In genomic region chr19:46142294-46142693, GRCh38 we compare ENCODE assay signal across 30 cellular contexts. TPM values are rescaled to one million over a fixed set of nuclear protein-coding genes. Genes with fewer than 3 reads are reported as not detected.
DNase-seq lines count a peak whose midpoint lies in the region; ATAC-seq, FAIRE-seq and TF ChIP-seq lines count a peak whose summit lies in the region.
"Had no signal": no experiment of that assay in that cellular context is flagged by ENCODE, and none has a peak within 500 bp of the region (broad histone marks: within the 10 kb centered on the region; RNA-seq: fewer than 3 reads in every experiment).

No MANE protein-coding gene starts in this region.

- no peaks in the 10 kb centered on the region for H3K36me3 Mint-ChIP-seq in activated CD4-positive, alpha-beta T cell treated with anti-CD3 and anti-CD28 coated beads, Interleukin-2, amount 10 ng/mL, durations not matched to agents 24 days and 14 days (ENCODE audit: low read depth)
- H3K36me3 Mint-ChIP-seq: CD14-positive monocyte; CD4-positive, alpha-beta memory T cell; CD4-positive, CD25-positive, alpha-beta regulatory T cell; CD8-positive, alpha-beta memory T cell had no signal

- TF ChIP-seq CTCF in HepG2 (CRISPR knock-in tag; IDR thresholded peaks at IDR 0.05) = no peak
- no peak for TF ChIP-seq CTCF in right lobe of liver (IDR thresholded peaks at IDR 0.05)
- TF ChIP-seq CTCF in K562 (IDR thresholded peaks at IDR 0.05 in 2 of 3, conservative IDR thresholded peaks at IDR 0.05 in 1 of 3; ENCODE audit: insufficient read depth in 2 of 3, low read depth in 1 of 3, low read length in 3 of 3) = no peak
- no peak for TF ChIP-seq CTCF in esophagus muscularis mucosa (IDR thresholded peaks at IDR 0.05)

- H3K27ac ChIP-seq in HepG2 (ENCODE audit: extremely low read length, insufficient read depth, low read length) (no peak overlapping the region), right lobe of liver (no peak overlapping the region), K562 (ENCODE audit: extremely low read depth, low read depth, low read length) (no peak overlapping the region), esophagus muscularis mucosa (replicated peaks in 1 of 4) (no peak overlapping the region)
- H3K27ac ChIP-seq: 22Rv1, BLaER1 had no signal

- H4K20me1 ChIP-seq in HepG2 (ENCODE audit: insufficient read depth, low read length) = no peaks in the 10 kb centered on the region
- 0 out of 2 replicates have a peak, but pooled peaks cover 4% of the 10 kb centered on the region for H4K20me1 ChIP-seq in K562 (replicated peaks; ENCODE audit: control insufficient read depth, insufficient read depth, low read length)
- H4K20me1 ChIP-seq: BLaER1 had no signal

- H3K79me2 ChIP-seq in HepG2 (ENCODE audit: insufficient read depth, low read length) (no peaks in the 10 kb centered on the region), K562 (ENCODE audit: control insufficient read depth, insufficient read depth, low read length) (no peaks in the 10 kb centered on the region)

- 28% methylated on average over 4 of the region's 4 CpGs for WGBS in HepG2 (ENCODE audit: low lambda C conversion rate)
- WGBS in right lobe of liver (ENCODE audit: insufficient coverage, low coverage, low lambda C conversion rate, missing lambda C conversion rate) = 52% methylated on average over 4 of the region's 4 CpGs
- WGBS in K562 (ENCODE audit: insufficient coverage, low coverage, missing lambda C conversion rate) = 5% methylated on average over 4 of the region's 4 CpGs
- 78% methylated on average over 4 of the region's 4 CpGs for WGBS in esophagus muscularis mucosa

- DNase-seq in HepG2 (ENCODE audit: low spot score) = no peak
- DNase-seq in right lobe of liver = no peak
- no peak for DNase-seq in K562 (ENCODE audit: extremely low read depth in 1 of 4, low spot score in 3 of 4)
- DNase-seq in esophagus muscularis mucosa (ENCODE audit: extremely low spot score) = peak; percentile 47
- no peak for DNase-seq in activated CD4-positive, alpha-beta T cell treated with anti-CD3 and anti-CD28 coated beads, Interleukin-2, amount 10 ng/mL, durations not matched to agents 24 days and 14 days
- DNase-seq: ACHN; BE2C; C1 segment of cervical spinal cord; CD4-positive, alpha-beta memory T cell; CD4-positive, CD25-positive, alpha-beta regulatory T cell; CD8-positive, alpha-beta memory T cell; COR-L47; DMS 273 treated with DMSO at 0.1 percent for 48 hours; DMS153; DMS53; DMS79; DND-41; EL; GDM1 had no signal

- H3K9me1 ChIP-seq in K562 (ENCODE audit: control insufficient read depth, insufficient read depth, low read length) = no peaks in the 10 kb centered on the region

- H3K4me1 Mint-ChIP-seq in activated CD4-positive, alpha-beta T cell treated with anti-CD3 and anti-CD28 coated beads, Interleukin-2, amount 10 ng/mL, durations not matched to agents 24 days and 14 days = peaks cover 4% of the 10 kb centered on the region
- H3K4me1 Mint-ChIP-seq: CD14-positive monocyte; CD4-positive, alpha-beta memory T cell; CD4-positive, CD25-positive, alpha-beta regulatory T cell; CD8-positive, alpha-beta memory T cell had no signal

- in situ Hi-C loops in HepG2 (cut with HindIII; ENCODE audit: extremely low pct_ligation_motif_present, low pct_unique_long_range_greater_than_20kb) (no loop called here), K562 (cut with MboI) (no loop called here)

- H3K4me3 Mint-ChIP-seq in activated CD4-positive, alpha-beta T cell treated with anti-CD3 and anti-CD28 coated beads, Interleukin-2, amount 10 ng/mL, durations not matched to agents 24 days and 14 days = no peak overlapping the region
- H3K4me3 Mint-ChIP-seq: CD14-positive monocyte; CD4-positive, alpha-beta memory T cell; CD4-positive, CD25-positive, alpha-beta regulatory T cell; CD8-positive, alpha-beta memory T cell had no signal

- H3K27me3 Mint-ChIP-seq in activated CD4-positive, alpha-beta T cell treated with anti-CD3 and anti-CD28 coated beads, Interleukin-2, amount 10 ng/mL, durations not matched to agents 24 days and 14 days = peaks cover 34% of the 10 kb centered on the region

- BruUV-seq in HepG2 (replicated peaks; lab: Mats Ljungman, UMichigan) (no TSS peak), K562 (replicated peaks; lab: Mats Ljungman, UMichigan) (no TSS peak)

- no peak overlapping the region for H3K9ac ChIP-seq in HepG2 (ENCODE audit: insufficient read depth, low read depth, low read length)
- H3K9ac ChIP-seq in K562 (ENCODE audit: insufficient read depth in 1 of 2, low read depth in 2 of 2, low read length in 2 of 2) = no peak overlapping the region
- H3K9ac ChIP-seq: BLaER1 had no signal

- H3K9me3 ChIP-seq in HepG2 (ENCODE audit: low read length) (no peaks in the 10 kb centered on the region), right lobe of liver (no peaks in the 10 kb centered on the region), K562 (replicated peaks; ENCODE audit: control insufficient read depth, insufficient read depth, low read depth, low read length) (no peaks in the 10 kb centered on the region), esophagus muscularis mucosa (no peaks in the 10 kb centered on the region)
- H3K9me3 ChIP-seq: BE2C, BLaER1 had no signal

- TF ChIP-seq EP300 in HepG2 (IDR thresholded peaks at IDR 0.05; ENCODE audit: low read depth in 2 of 2, low read length in 2 of 2) (no peak), HepG2 (CRISPR knock-in tag; IDR thresholded peaks at IDR 0.05; ENCODE audit: borderline replicate concordance) (no peak), K562 (IDR thresholded peaks at IDR 0.05; ENCODE audit: low read length) (no peak), esophagus muscularis mucosa (IDR thresholded peaks at IDR 0.05) (no peak)

- no peaks in the 10 kb centered on the region for H3K27me3 ChIP-seq in HepG2 (ENCODE audit: control insufficient read depth in 1 of 2, insufficient read depth in 2 of 2, low read length in 2 of 2)
- H3K27me3 ChIP-seq in right lobe of liver = no peaks in the 10 kb centered on the region
- peaks cover 0 to 12% of the 10 kb centered on the region in 2 experiments; a peak in 3 of 5 replicates for H3K27me3 ChIP-seq in K562 (ENCODE audit: control insufficient read depth in 2 of 2, insufficient read depth in 2 of 2, low read length in 2 of 2)
- H3K27me3 ChIP-seq in esophagus muscularis mucosa = peaks cover 0 to 2% (median 0%) of the 10 kb centered on the region in 4 donors
- H3K27me3 ChIP-seq: BE2C, BLaER1 had no signal

- H3K4me1 ChIP-seq in HepG2 (ENCODE audit: insufficient read depth, low read length) (no peaks in the 10 kb centered on the region), right lobe of liver (no peaks in the 10 kb centered on the region), K562 (replicated peaks in 1 of 2; ENCODE audit: control insufficient read depth in 2 of 2, insufficient read depth in 2 of 2, low read length in 2 of 2) (no peaks in the 10 kb centered on the region), esophagus muscularis mucosa (no peaks in the 10 kb centered on the region)
- H3K4me1 ChIP-seq: BE2C, BLaER1 had no signal

- no peaks in the 10 kb centered on the region for H3K9me3 Mint-ChIP-seq in activated CD4-positive, alpha-beta T cell treated with anti-CD3 and anti-CD28 coated beads, Interleukin-2, amount 10 ng/mL, durations not matched to agents 24 days and 14 days
- H3K9me3 Mint-ChIP-seq: CD4-positive, alpha-beta memory T cell; CD8-positive, alpha-beta memory T cell had no signal

- ATAC-seq in HepG2 = no peak
- no peak for ATAC-seq in right lobe of liver
- no peak for ATAC-seq in K562
- no peak for ATAC-seq in GM18498 (IDR thresholded peaks at IDR 0.05; ENCODE audit: unreplicated experiment)
- ATAC-seq in GM19397 (IDR thresholded peaks at IDR 0.05; ENCODE audit: unreplicated experiment) = no peak
- ATAC-seq: GM12878 had no signal

- TF ChIP-seq POLR2A in HepG2 (IDR thresholded peaks at IDR 0.05; ENCODE audit: insufficient read depth in 1 of 2, low read depth in 2 of 2, low read length in 2 of 2) (no peak), right lobe of liver (IDR thresholded peaks at IDR 0.05) (no peak), K562 (conservative IDR thresholded peaks at IDR 0.05) (no peak), esophagus muscularis mucosa (IDR thresholded peaks at IDR 0.05; ENCODE audit: low read depth) (no peak)

- CTCF ChIA-PET in HepG2 (lab: Yijun Ruan, JAX; ENCODE audit: low intra/inter-chr PET ratio, low total read pairs) = no interaction called here
- CTCF ChIA-PET in K562 (lab: Yijun Ruan, JAX; ENCODE audit: low intra/inter-chr PET ratio) = no interaction called here

- H3K4me2 ChIP-seq in HepG2 (ENCODE audit: low read depth, low read length) (no peak overlapping the region), K562 (ENCODE audit: insufficient read depth, low read length) (no peak overlapping the region)
- H3K4me2 ChIP-seq: BLaER1 had no signal

- no peak overlapping the region for H3K4me3 ChIP-seq in HepG2 (replicated peaks in 1 of 3; ENCODE audit: insufficient read depth in 1 of 3, low read depth in 2 of 3, low read length in 3 of 3)
- no peak overlapping the region for H3K4me3 ChIP-seq in right lobe of liver
- H3K4me3 ChIP-seq in K562 = no peak overlapping the region
- H3K4me3 ChIP-seq in esophagus muscularis mucosa = no peak overlapping the region
- H3K4me3 ChIP-seq: BLaER1, GM12878 had no signal

- H3K36me3 ChIP-seq in HepG2 (replicated peaks in 1 of 2; ENCODE audit: control insufficient read depth in 1 of 2, insufficient read depth in 2 of 2, low read length in 2 of 2) (no peaks in the 10 kb centered on the region), right lobe of liver (no peaks in the 10 kb centered on the region), K562 (ENCODE audit: control insufficient read depth, insufficient read depth, low read length) (no peaks in the 10 kb centered on the region), esophagus muscularis mucosa (no peaks in the 10 kb centered on the region)
- H3K36me3 ChIP-seq: BE2C, BLaER1 had no signal

- intact Hi-C loops in HepG2 (cut with micrococcal nuclease; ENCODE audit: unreplicated experiment) = no loop called here
- intact Hi-C loops in right lobe of liver (cut with DNase I) = no loop called here
- intact Hi-C loops in K562 (cut with micrococcal nuclease) = no loop called here
- intact Hi-C loops in esophagus muscularis mucosa (cut with DNase I) = no loop called here
- intact Hi-C loops in activated CD4-positive, alpha-beta T cell treated with anti-CD3 and anti-CD28 coated beads, Interleukin-2, amount 10 ng/mL, durations not matched to agents 24 days and 14 days (cut with micrococcal nuclease) = no loop called here

- no peak overlapping the region for H3K27ac Mint-ChIP-seq in activated CD4-positive, alpha-beta T cell treated with anti-CD3 and anti-CD28 coated beads, Interleukin-2, amount 10 ng/mL, durations not matched to agents 24 days and 14 days
- H3K27ac Mint-ChIP-seq: CD14-positive monocyte; CD4-positive, alpha-beta memory T cell; CD4-positive, CD25-positive, alpha-beta regulatory T cell; CD8-positive, alpha-beta memory T cell had no signal

- FAIRE-seq in HepG2 (lab: Jason Lieb, UNC) (no peak), K562 (lab: Jason Lieb, UNC) (no peak)
- FAIRE-seq: GM12878, GM12892 had no signal

- POLR2A ChIA-PET in HepG2 (lab: Yijun Ruan, JAX) = no interaction called here
- POLR2A ChIA-PET in K562 (lab: Yijun Ruan, JAX) = no interaction called here

- no peak for TF ChIP-seq RAD21 in HepG2 (CRISPR knock-in tag; IDR thresholded peaks at IDR 0.05)
- no peak for TF ChIP-seq RAD21 in K562 (CRISPR knock-in tag; conservative IDR thresholded peaks at IDR 0.05 in 1 of 2, IDR thresholded peaks at IDR 0.05 in 1 of 2)

- no peak overlapping the region for H2AFZ ChIP-seq in HepG2 (ENCODE audit: low read length)
- H2AFZ ChIP-seq in K562 (ENCODE audit: low read depth, low read length) = no peak overlapping the region

RNA-seq across cellular contexts. Expression of gene IGFL2, which starts 5.7 kb away (rescaled TPM):
- not detected in 2 replicates for total RNA-seq in HepG2 (2016; rRNA removed; fragmentation: Illumina TruSeq; extraction: Trizol)
- not detected in 2 replicates for total RNA-seq in HepG2 (2016; cell fraction: cytosol; rRNA removed; fragmentation: Illumina TruSeq; extraction: Trizol; ENCODE audit: low read depth)
- not detected in 2 replicates for total RNA-seq in HepG2 (2016; cell fraction: insoluble cytoplasmic fraction; rRNA removed; fragmentation: Illumina TruSeq; extraction: Trizol)
- total RNA-seq in HepG2 (2016; cell fraction: membrane; rRNA removed; fragmentation: Illumina TruSeq; extraction: Trizol) = 0.62 TPM in 1 of 2 replicates, not detected in the other
- not detected in 2 replicates for total RNA-seq in HepG2 (2016; cell fraction: nucleus; rRNA removed; fragmentation: Illumina TruSeq; extraction: Trizol)
- polyA plus RNA-seq in HepG2 (2011; rRNA removed) = not detected in 2 replicates
- not detected in 2 replicates for polyA plus RNA-seq in HepG2 (2011; cell fraction: cytosol; rRNA removed)
- polyA plus RNA-seq in HepG2 (2011; cell fraction: nucleus; rRNA removed) = not detected in 2 replicates
- not detected in 2 replicates for polyA plus RNA-seq in HepG2 (2012)
- not detected in 2 replicates for polyA plus RNA-seq in HepG2 (2016; cell fraction: cytosol; fragmentation: Illumina TruSeq; extraction: Trizol; ENCODE audit: low read depth)
- polyA plus RNA-seq in HepG2 (2016; cell fraction: insoluble cytoplasmic fraction; fragmentation: Illumina TruSeq; extraction: Trizol; ENCODE audit: low read depth) = not detected in 2 replicates
- not detected in 2 replicates for polyA plus RNA-seq in HepG2 (2016; cell fraction: membrane; fragmentation: Illumina TruSeq; extraction: Trizol; ENCODE audit: low read depth)
- not detected in 2 replicates for polyA plus RNA-seq in HepG2 (2016; cell fraction: nucleus; fragmentation: Illumina TruSeq; extraction: Trizol; ENCODE audit: insufficient read depth, low read depth)
- not detected in 2 replicates for polyA minus RNA-seq in HepG2 (2011; rRNA and poly(A)+ RNA removed; ENCODE audit: low replicate concordance)
- not detected in 2 replicates for polyA minus RNA-seq in HepG2 (2011; cell fraction: cytosol; rRNA and poly(A)+ RNA removed)
- not detected in 2 replicates for polyA minus RNA-seq in HepG2 (2011; cell fraction: nucleus; rRNA and poly(A)+ RNA removed)
- not detected for total RNA-seq in right lobe of liver
- total RNA-seq in K562 (2011; cell fraction: chromatin; rRNA removed; ENCODE audit: low replicate concordance) = not detected in 2 replicates
- total RNA-seq in K562 (2011; cell fraction: nucleolus; rRNA removed) = not detected in 2 replicates
- not detected in 2 replicates for total RNA-seq in K562 (2011; cell fraction: nucleoplasm; rRNA removed)
- total RNA-seq in K562 (2014; rRNA removed) = 0.57 and 0.68 TPM in 2 replicates
- 0.55 TPM in 1 of 2 replicates, not detected in the other for total RNA-seq in K562 (2014; rRNA removed; fragmentation: Illumina TruSeq; extraction: Trizol)
- total RNA-seq in K562 (2015; rRNA removed; fragmentation: Illumina TruSeq; extraction: Trizol) = 1.7 and 2.6 TPM in 2 replicates
- 0.47 and 0.75 TPM in 2 replicates for total RNA-seq in K562 (2021)
- polyA plus RNA-seq in K562 (2011; rRNA removed) = 0.72 TPM in 1 of 2 replicates, not detected in the other
- polyA plus RNA-seq in K562 (2011; cell fraction: cytosol; rRNA removed) = 0.90 TPM in 1 of 2 replicates, not detected in the other
- polyA plus RNA-seq in K562 (2011; cell fraction: nucleus; rRNA removed) = 0.22 TPM in 1 of 2 replicates, not detected in the other
- polyA plus RNA-seq in K562 (2012) = 2.2 and 5.4 TPM in 2 replicates
- 0.61 and 0.79 TPM in 2 replicates for polyA plus RNA-seq in K562 (2014; fragmentation: Illumina TruSeq; extraction: Trizol)
- under 1 TPM; 0.42 to 0.77 TPM for polyA plus RNA-seq in K562 (2014; fragmentation: Nextera tagmentation; extraction: Ambion mirVana)
- 0.36 TPM in 1 of 2 replicates, not detected in the other for polyA plus RNA-seq in K562 (2014; rRNA removed)
- polyA minus RNA-seq in K562 (2011; rRNA and poly(A)+ RNA removed) = not detected in 2 replicates
- not detected in 2 replicates for polyA minus RNA-seq in K562 (2011; cell fraction: cytosol; rRNA and poly(A)+ RNA removed)
- not detected in 2 replicates for polyA minus RNA-seq in K562 (2011; cell fraction: nucleus; rRNA and poly(A)+ RNA removed)
- total RNA-seq in esophagus muscularis mucosa = not detected
- total RNA-seq in activated CD4-positive, alpha-beta T cell treated with anti-CD3 and anti-CD28 coated beads, Interleukin-2, amount 10 ng/mL, durations not matched to agents 24 days and 14 days = 0.33 and 0.40 TPM in 2 replicates
- total RNA-seq: A172; CD4-positive, CD25-positive, alpha-beta regulatory T cell; CD8-positive, alpha-beta memory T cell; Daoy; GM12878 had no signal
- polyA plus RNA-seq: AG04450; CD14-positive monocyte; CD8-positive, alpha-beta memory T cell had no signal

RNA-seq across cellular contexts. Expression of gene IGFL3, which starts 17.8 kb away (rescaled TPM):
- total RNA-seq in HepG2 (2016; rRNA removed; fragmentation: Illumina TruSeq; extraction: Trizol) (not detected in 2 replicates), right lobe of liver (not detected), K562 (2014; rRNA removed) (not detected in 2 replicates), K562 (2014; rRNA removed; fragmentation: Illumina TruSeq; extraction: Trizol) (not detected in 2 replicates), K562 (2015; rRNA removed; fragmentation: Illumina TruSeq; extraction: Trizol) (not detected in 2 replicates), K562 (2021) (not detected in 2 replicates), esophagus muscularis mucosa (not detected)
- total RNA-seq in HepG2 (2016; cell fraction: cytosol; rRNA removed; fragmentation: Illumina TruSeq; extraction: Trizol; ENCODE audit: low read depth) = not detected in 2 replicates
- total RNA-seq in HepG2 (2016; cell fraction: insoluble cytoplasmic fraction; rRNA removed; fragmentation: Illumina TruSeq; extraction: Trizol) = not detected in 2 replicates
- not detected in 2 replicates for total RNA-seq in HepG2 (2016; cell fraction: membrane; rRNA removed; fragmentation: Illumina TruSeq; extraction: Trizol)
- not detected in 2 replicates for total RNA-seq in HepG2 (2016; cell fraction: nucleus; rRNA removed; fragmentation: Illumina TruSeq; extraction: Trizol)
- polyA plus RNA-seq in HepG2 (2011; rRNA removed) (not detected in 2 replicates), K562 (2011; rRNA removed) (not detected in 2 replicates), K562 (2014; fragmentation: Illumina TruSeq; extraction: Trizol) (not detected in 2 replicates), K562 (2014; fragmentation: Nextera tagmentation; extraction: Ambion mirVana) (not detected), K562 (2014; rRNA removed) (not detected in 2 replicates)
- not detected in 2 replicates for polyA plus RNA-seq in HepG2 (2011; cell fraction: cytosol; rRNA removed)
- not detected in 2 replicates for polyA plus RNA-seq in HepG2 (2011; cell fraction: nucleus; rRNA removed)
- polyA plus RNA-seq in HepG2 (2012) = not detected in 2 replicates
- not detected in 2 replicates for polyA plus RNA-seq in HepG2 (2016; cell fraction: cytosol; fragmentation: Illumina TruSeq; extraction: Trizol; ENCODE audit: low read depth)
- polyA plus RNA-seq in HepG2 (2016; cell fraction: insoluble cytoplasmic fraction; fragmentation: Illumina TruSeq; extraction: Trizol; ENCODE audit: low read depth) = not detected in 2 replicates
- not detected in 2 replicates for polyA plus RNA-seq in HepG2 (2016; cell fraction: membrane; fragmentation: Illumina TruSeq; extraction: Trizol; ENCODE audit: low read depth)
- polyA plus RNA-seq in HepG2 (2016; cell fraction: nucleus; fragmentation: Illumina TruSeq; extraction: Trizol; ENCODE audit: insufficient read depth, low read depth) = not detected in 2 replicates
- not detected in 2 replicates for polyA minus RNA-seq in HepG2 (2011; rRNA and poly(A)+ RNA removed; ENCODE audit: low replicate concordance)
- polyA minus RNA-seq in HepG2 (2011; cell fraction: cytosol; rRNA and poly(A)+ RNA removed) = not detected in 2 replicates
- polyA minus RNA-seq in HepG2 (2011; cell fraction: nucleus; rRNA and poly(A)+ RNA removed) = not detected in 2 replicates
- total RNA-seq in K562 (2011; cell fraction: chromatin; rRNA removed; ENCODE audit: low replicate concordance) = not detected in 2 replicates
- not detected in 2 replicates for total RNA-seq in K562 (2011; cell fraction: nucleolus; rRNA removed)
- total RNA-seq in K562 (2011; cell fraction: nucleoplasm; rRNA removed) = not detected in 2 replicates
- not detected in 2 replicates for polyA plus RNA-seq in K562 (2011; cell fraction: cytosol; rRNA removed)
- polyA plus RNA-seq in K562 (2011; cell fraction: nucleus; rRNA removed) = not detected in 2 replicates
- not detected in 2 replicates for polyA plus RNA-seq in K562 (2012)
- polyA minus RNA-seq in K562 (2011; rRNA and poly(A)+ RNA removed) = not detected in 2 replicates
- polyA minus RNA-seq in K562 (2011; cell fraction: cytosol; rRNA and poly(A)+ RNA removed) = not detected in 2 replicates
- polyA minus RNA-seq in K562 (2011; cell fraction: nucleus; rRNA and poly(A)+ RNA removed) = not detected in 2 replicates
- total RNA-seq in activated CD4-positive, alpha-beta T cell treated with anti-CD3 and anti-CD28 coated beads, Interleukin-2, amount 10 ng/mL, durations not matched to agents 24 days and 14 days = not detected in 2 replicates
- total RNA-seq: A172; A673; CD4-positive, alpha-beta memory T cell; CD4-positive, CD25-positive, alpha-beta regulatory T cell; CD8-positive, alpha-beta memory T cell; Daoy; GM12878 had no signal
- polyA plus RNA-seq: AG04450; CD14-positive monocyte; CD4-positive, alpha-beta memory T cell; CD4-positive, CD25-positive, alpha-beta regulatory T cell; CD8-positive, alpha-beta memory T cell; GM12878 had no signal

Comparison
In these comparisons a context has a peak if more than half of its experiments do, and no peak if none do; other contexts are left out.
1. Of the 241 proteins assayed by ChIP-seq in both HepG2 and K562: peak only in HepG2: none; only in K562: CEBPG; in both: CEBPB; in neither: 239.